8 cellular contexts compared by ENCODE assay signal in genomic region chr19:45767881-45768643, GRCh38.
DNase-seq lines count a peak whose midpoint lies in the region; ATAC-seq lines count a peak whose summit lies in the region.

No MANE protein-coding gene starts in this region.

- H3K4me1 Mint-ChIP-seq in activated T-cell treated with anti-CD3 and anti-CD28 coated beads, Interleukin-2, amount 50 U/mL, for 24 hours (ENCODE audit: low read depth), result peaks cover 19% of the 10 kb centered on the region

- no peaks in the 10 kb centered on the region for H3K9me3 ChIP-seq in neuron (ENCODE audit: low read length)

- H2AFZ ChIP-seq in neuron (ENCODE audit: low read depth, low read length), result no peak overlapping the region

- H3K36me3 Mint-ChIP-seq in activated T-cell treated with anti-CD3 and anti-CD28 coated beads, Interleukin-2, amount 50 U/mL, for 24 hours (ENCODE audit: low read depth), result no peaks in the 10 kb centered on the region

- peaks cover 36% of the 10 kb centered on the region for H3K27me3 Mint-ChIP-seq in activated T-cell treated with anti-CD3 and anti-CD28 coated beads, Interleukin-2, amount 50 U/mL, for 24 hours

- no peaks in the 10 kb centered on the region for H3K27me3 ChIP-seq in neuron (ENCODE audit: insufficient read depth, low read length)

- H3K9me3 Mint-ChIP-seq in activated T-cell treated with anti-CD3 and anti-CD28 coated beads, Interleukin-2, amount 50 U/mL, for 24 hours, result no peaks in the 10 kb centered on the region

- peaks cover 22% of the 10 kb centered on the region for H3K36me3 ChIP-seq in neuron (ENCODE audit: insufficient read depth, low read length)

- ATAC-seq in HG03025 (IDR thresholded peaks at IDR 0.05; ENCODE audit: low FRiP score, unreplicated experiment), result no peak

- DNase-seq in ELR (ENCODE audit: low read depth), result peak; percentile 70
- peak; percentile 58 for DNase-seq in HuH-7 (ENCODE audit: low spot score)
- DNase-seq in activated T-cell treated with anti-CD3 and anti-CD28 coated beads, Interleukin-2, amount 50 U/mL, for 24 hours, result peak; percentile 66
- DNase-seq in foreskin melanocyte, result peak; percentile 53
- DNase-seq in AG08395 (ENCODE audit: low spot score), result no peak
- no peak for DNase-seq in SKM-1 (lab: John Stamatoyannopoulos, UW; ENCODE audit: unreplicated experiment)

- H3K4me3 Mint-ChIP-seq in activated T-cell treated with anti-CD3 and anti-CD28 coated beads, Interleukin-2, amount 50 U/mL, for 24 hours, result peak overlapping the region; percentile 68

- peak overlapping the region; percentile 48 for H3K4me3 ChIP-seq in neuron (ENCODE audit: low read length)

- no peak overlapping the region for H3K27ac Mint-ChIP-seq in activated T-cell treated with anti-CD3 and anti-CD28 coated beads, Interleukin-2, amount 50 U/mL, for 24 hours

- H3K4me1 ChIP-seq in neuron (ENCODE audit: insufficient read depth, low read length), result peaks cover 45% of the 10 kb centered on the region

Comparison
In these comparisons a context has a peak if more than half of its experiments do, and no peak if none do; other contexts are left out.
1. DNase-seq: peak in ELR (single experiment), HuH-7 (single experiment), activated T-cell treated with anti-CD3 and anti-CD28 coated beads, Interleukin-2, amount 50 U/mL, for 24 hours (single experiment) and foreskin melanocyte (single experiment); none in AG08395 (single experiment) and SKM-1 (single experiment).